In the genomic region with DNA sequence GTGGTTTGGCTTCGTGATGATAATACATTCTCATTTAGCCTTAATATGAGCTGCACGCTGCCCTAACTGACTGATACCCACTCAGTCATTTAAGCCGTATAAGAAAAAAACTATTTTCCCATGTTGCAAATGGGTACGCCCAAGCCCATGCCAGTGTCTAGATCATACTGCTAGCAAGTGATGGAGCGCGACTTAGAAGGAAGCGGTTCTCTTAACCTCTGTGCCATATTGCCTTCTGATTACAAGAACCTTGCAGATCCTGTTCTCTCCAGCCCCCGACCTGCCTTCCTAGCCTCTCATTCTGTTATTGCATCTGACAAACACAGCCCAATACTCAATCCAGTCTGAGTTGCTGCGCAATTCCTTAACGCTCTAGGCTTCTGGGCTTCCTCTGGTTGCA, we compare ENCODE assay signal across 1 cellular context.
TF ChIP-seq lines count a peak whose summit lies in the region.

No MANE protein-coding gene starts in this region.

TF ChIP-seq in IMR-90, 13 proteins besides CTCF, POLR2A, EP300 and RAD21 (continued from another document):
- TF ChIP-seq, protein P1, sequence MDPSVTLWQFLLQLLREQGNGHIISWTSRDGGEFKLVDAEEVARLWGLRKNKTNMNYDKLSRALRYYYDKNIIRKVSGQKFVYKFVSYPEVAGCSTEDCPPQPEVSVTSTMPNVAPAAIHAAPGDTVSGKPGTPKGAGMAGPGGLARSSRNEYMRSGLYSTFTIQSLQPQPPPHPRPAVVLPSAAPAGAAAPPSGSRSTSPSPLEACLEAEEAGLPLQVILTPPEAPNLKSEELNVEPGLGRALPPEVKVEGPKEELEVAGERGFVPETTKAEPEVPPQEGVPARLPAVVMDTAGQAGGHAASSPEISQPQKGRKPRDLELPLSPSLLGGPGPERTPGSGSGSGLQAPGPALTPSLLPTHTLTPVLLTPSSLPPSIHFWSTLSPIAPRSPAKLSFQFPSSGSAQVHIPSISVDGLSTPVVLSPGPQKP (IDR thresholded peaks at IDR 0.05; ENCODE audit: borderline replicate concordance, low read depth, low read length), result no peak
- TF ChIP-seq FOS (IDR thresholded peaks at IDR 0.05; ENCODE audit: low read depth, low read length), result no peak
- TF ChIP-seq MAFK (IDR thresholded peaks at IDR 0.05; ENCODE audit: low read depth, low read length), result no peak
